ENCODE assay signal across 1 cellular context in the genomic region with DNA sequence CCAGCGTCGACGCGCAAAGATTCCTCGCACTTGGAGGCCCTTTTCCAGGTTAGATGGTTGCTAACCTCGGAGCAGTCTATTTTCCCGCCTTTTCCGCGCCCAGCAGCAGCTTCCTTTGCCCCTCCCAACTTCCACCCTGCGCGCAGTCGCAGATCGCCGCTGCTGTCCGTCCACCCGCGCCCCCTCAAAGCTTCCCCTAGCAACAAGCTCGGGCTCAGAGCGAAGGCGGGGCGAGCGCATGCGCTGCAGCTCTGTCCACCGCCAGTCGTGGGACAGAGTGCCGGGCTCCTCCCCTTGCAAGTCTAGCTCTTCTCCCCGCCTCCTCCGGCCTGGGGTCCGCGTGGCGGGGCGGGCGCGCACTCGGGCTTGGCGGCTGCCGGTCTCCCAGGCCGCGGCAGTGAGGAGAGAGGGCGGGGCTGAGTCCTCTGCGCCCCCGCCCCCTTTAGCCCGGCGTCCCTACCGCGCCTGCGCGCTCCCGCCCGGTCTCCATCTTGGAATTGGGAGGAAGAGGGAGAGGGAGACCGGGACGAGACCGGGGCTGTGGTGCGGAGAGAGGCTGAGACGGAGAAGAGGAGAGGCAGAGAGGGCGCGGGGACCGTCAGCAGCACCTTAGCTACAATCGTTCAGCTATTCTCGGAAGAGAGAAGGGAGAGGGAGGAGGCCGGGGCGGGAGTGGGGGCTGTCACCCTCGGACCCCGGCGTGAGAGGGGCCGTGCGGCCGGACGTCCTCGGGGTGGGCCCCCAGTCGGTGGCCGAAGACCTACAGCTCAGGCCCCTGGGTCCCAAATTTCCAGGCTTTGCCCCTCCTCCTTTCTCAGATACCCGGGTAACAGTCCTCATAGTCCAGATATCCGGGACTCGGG.
A peak's percentile ranks its signal among the peaks of the same experiment; 100 is the strongest.
TF ChIP-seq lines count a peak whose summit lies in the region.

A gene (plus strand): TSS at position 485 of the 863 bp plus-strand sequence. CDS start 3,905 bp downstream, outside the sequence.

TF ChIP-seq in K562, 482 proteins besides CTCF, POLR2A, EP300 and RAD21 (continued from another document and continues in another):
- TF ChIP-seq, protein P1, sequence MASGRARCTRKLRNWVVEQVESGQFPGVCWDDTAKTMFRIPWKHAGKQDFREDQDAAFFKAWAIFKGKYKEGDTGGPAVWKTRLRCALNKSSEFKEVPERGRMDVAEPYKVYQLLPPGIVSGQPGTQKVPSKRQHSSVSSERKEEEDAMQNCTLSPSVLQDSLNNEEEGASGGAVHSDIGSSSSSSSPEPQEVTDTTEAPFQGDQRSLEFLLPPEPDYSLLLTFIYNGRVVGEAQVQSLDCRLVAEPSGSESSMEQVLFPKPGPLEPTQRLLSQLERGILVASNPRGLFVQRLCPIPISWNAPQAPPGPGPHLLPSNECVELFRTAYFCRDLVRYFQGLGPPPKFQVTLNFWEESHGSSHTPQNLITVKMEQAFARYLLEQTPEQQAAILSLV (tag; IDR thresholded peaks at IDR 0.05), result no peak
- TF ChIP-seq XRCC3 (IDR thresholded peaks at IDR 0.05) (no peak), SRSF1 (IDR thresholded peaks at IDR 0.05; ENCODE audit: low read depth, low read length) (no peak), TAF7 (tag; IDR thresholded peaks at IDR 0.05) (0 out of 2 replicates have a peak, but pooled peaks have one; percentile 40), SPI1 (IDR thresholded peaks at IDR 0.05; ENCODE audit: borderline replicate concordance, low read depth, low read length) (peak; percentile 53; the same call in 1 of the 2 replicates), ZEB2 (IDR thresholded peaks at IDR 0.05) (no peak), TBL1XR1 (IDR thresholded peaks at IDR 0.05; ENCODE audit: low read length in 2 of 2) (no peak), HNRNPUL1 (IDR thresholded peaks at IDR 0.05; ENCODE audit: low read length) (no peak), GABPB1 (CRISPR knock-in tag; IDR thresholded peaks at IDR 0.05) (peak; percentile 72), TGIF2 (CRISPR knock-in tag; IDR thresholded peaks at IDR 0.05) (no peak), HMGN3 (IDR thresholded peaks at IDR 0.05; ENCODE audit: borderline replicate concordance, extremely low read depth, insufficient read length, low read depth, low read length) (peak; percentile 91), FOXM1 (IDR thresholded peaks at IDR 0.05; ENCODE audit: low read depth) (no peak), FOXM1 (CRISPR knock-in tag; IDR thresholded peaks at IDR 0.05; ENCODE audit: low read depth) (no peak), JUND (IDR thresholded peaks at IDR 0.05; ENCODE audit: borderline replicate concordance, low read depth, low read length) (no peak), JUND (tag; IDR thresholded peaks at IDR 0.05; ENCODE audit: borderline replicate concordance, low read depth, low read length) (no peak), ETV5 (CRISPR knock-in tag; IDR thresholded peaks at IDR 0.05; ENCODE audit: low read depth) (peak; percentile 68), ERF (CRISPR knock-in tag; IDR thresholded peaks at IDR 0.05) (peak; percentile 66; the same call in 1 of the 2 replicates), PRMT5 (CRISPR knock-in tag; IDR thresholded peaks at IDR 0.05) (no peak), PCBP1 (IDR thresholded peaks at IDR 0.05; ENCODE audit: low read depth, low read length, poor library complexity, severe bottlenecking) (no peak), ADNP (tag; IDR thresholded peaks at IDR 0.05) (no peak), RBM14 (IDR thresholded peaks at IDR 0.05; ENCODE audit: borderline replicate concordance, insufficient read depth, low read depth, low read length) (no peak), RFX7 (CRISPR knock-in tag; IDR thresholded peaks at IDR 0.05) (0 out of 2 replicates have a peak, but pooled peaks have one; percentile 34), ESRRA (IDR thresholded peaks at IDR 0.05; ENCODE audit: borderline replicate concordance, low read depth) (no peak; the same call in 1 of the 2 replicates), XRCC4 (IDR thresholded peaks at IDR 0.05; ENCODE audit: extremely low read depth, insufficient read depth, insufficient read length) (no peak), PHF8 (IDR thresholded peaks at IDR 0.05; ENCODE audit: borderline replicate concordance, low read length) (peak; percentile 87; the same call in 1 of the 2 replicates), SUPT5H (IDR thresholded peaks at IDR 0.05) (peak; percentile 96), ZNF75A (CRISPR knock-in tag; IDR thresholded peaks at IDR 0.05) (no peak), NRF1 (conservative IDR thresholded peaks at IDR 0.05 in 1 of 2, IDR thresholded peaks at IDR 0.05 in 1 of 2) (peak; percentile 100), ZNF274 (IDR thresholded peaks at IDR 0.05; ENCODE audit: borderline replicate concordance, low read depth, low read length) (no peak), CC2D1A (IDR thresholded peaks at IDR 0.05) (no peak), SMAD4 (CRISPR knock-in tag; conservative IDR thresholded peaks at IDR 0.05) (no peak; the same call in none of the 2 replicates), POLR2B (IDR thresholded peaks at IDR 0.05; ENCODE audit: low read depth, partially characterized antibody) (peak; percentile 88), HMG20B (CRISPR knock-in tag; IDR thresholded peaks at IDR 0.05) (no peak), NR1H2 (CRISPR knock-in tag; IDR thresholded peaks at IDR 0.05) (no peak), NFE2 (IDR thresholded peaks at IDR 0.05; ENCODE audit: low read depth) (no peak), MBD2 (IDR thresholded peaks at IDR 0.05; ENCODE audit: borderline replicate concordance, low read depth) (no peak; the same call in 1 of the 2 replicates), PHB (CRISPR knock-in tag; IDR thresholded peaks at IDR 0.05) (0 out of 2 replicates have a peak, but pooled peaks have one; percentile 9), RBFOX2 (IDR thresholded peaks at IDR 0.05; ENCODE audit: low read depth, low read length) (peak; percentile 88)
- TF ChIP-seq, protein P2, sequence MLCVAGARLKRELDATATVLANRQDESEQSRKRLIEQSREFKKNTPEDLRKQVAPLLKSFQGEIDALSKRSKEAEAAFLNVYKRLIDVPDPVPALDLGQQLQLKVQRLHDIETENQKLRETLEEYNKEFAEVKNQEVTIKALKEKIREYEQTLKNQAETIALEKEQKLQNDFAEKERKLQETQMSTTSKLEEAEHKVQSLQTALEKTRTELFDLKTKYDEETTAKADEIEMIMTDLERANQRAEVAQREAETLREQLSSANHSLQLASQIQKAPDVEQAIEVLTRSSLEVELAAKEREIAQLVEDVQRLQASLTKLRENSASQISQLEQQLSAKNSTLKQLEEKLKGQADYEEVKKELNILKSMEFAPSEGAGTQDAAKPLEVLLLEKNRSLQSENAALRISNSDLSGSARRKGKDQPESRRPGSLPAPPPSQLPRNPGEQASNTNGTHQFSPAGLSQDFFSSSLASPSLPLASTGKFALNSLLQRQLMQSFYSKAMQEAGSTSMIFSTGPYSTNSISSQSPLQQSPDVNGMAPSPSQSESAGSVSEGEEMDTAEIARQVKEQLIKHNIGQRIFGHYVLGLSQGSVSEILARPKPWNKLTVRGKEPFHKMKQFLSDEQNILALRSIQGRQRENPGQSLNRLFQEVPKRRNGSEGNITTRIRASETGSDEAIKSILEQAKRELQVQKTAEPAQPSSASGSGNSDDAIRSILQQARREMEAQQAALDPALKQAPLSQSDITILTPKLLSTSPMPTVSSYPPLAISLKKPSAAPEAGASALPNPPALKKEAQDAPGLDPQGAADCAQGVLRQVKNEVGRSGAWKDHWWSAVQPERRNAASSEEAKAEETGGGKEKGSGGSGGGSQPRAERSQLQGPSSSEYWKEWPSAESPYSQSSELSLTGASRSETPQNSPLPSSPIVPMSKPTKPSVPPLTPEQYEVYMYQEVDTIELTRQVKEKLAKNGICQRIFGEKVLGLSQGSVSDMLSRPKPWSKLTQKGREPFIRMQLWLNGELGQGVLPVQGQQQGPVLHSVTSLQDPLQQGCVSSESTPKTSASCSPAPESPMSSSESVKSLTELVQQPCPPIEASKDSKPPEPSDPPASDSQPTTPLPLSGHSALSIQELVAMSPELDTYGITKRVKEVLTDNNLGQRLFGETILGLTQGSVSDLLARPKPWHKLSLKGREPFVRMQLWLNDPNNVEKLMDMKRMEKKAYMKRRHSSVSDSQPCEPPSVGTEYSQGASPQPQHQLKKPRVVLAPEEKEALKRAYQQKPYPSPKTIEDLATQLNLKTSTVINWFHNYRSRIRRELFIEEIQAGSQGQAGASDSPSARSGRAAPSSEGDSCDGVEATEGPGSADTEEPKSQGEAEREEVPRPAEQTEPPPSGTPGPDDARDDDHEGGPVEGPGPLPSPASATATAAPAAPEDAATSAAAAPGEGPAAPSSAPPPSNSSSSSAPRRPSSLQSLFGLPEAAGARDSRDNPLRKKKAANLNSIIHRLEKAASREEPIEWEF (CRISPR knock-in tag; IDR thresholded peaks at IDR 0.05), result no peak
- TF ChIP-seq, protein P3, sequence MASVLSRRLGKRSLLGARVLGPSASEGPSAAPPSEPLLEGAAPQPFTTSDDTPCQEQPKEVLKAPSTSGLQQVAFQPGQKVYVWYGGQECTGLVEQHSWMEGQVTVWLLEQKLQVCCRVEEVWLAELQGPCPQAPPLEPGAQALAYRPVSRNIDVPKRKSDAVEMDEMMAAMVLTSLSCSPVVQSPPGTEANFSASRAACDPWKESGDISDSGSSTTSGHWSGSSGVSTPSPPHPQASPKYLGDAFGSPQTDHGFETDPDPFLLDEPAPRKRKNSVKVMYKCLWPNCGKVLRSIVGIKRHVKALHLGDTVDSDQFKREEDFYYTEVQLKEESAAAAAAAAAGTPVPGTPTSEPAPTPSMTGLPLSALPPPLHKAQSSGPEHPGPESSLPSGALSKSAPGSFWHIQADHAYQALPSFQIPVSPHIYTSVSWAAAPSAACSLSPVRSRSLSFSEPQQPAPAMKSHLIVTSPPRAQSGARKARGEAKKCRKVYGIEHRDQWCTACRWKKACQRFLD (CRISPR knock-in tag; IDR thresholded peaks at IDR 0.05), result peak; percentile 73; the same call in 1 of the 2 replicates
- TF ChIP-seq, protein P4, sequence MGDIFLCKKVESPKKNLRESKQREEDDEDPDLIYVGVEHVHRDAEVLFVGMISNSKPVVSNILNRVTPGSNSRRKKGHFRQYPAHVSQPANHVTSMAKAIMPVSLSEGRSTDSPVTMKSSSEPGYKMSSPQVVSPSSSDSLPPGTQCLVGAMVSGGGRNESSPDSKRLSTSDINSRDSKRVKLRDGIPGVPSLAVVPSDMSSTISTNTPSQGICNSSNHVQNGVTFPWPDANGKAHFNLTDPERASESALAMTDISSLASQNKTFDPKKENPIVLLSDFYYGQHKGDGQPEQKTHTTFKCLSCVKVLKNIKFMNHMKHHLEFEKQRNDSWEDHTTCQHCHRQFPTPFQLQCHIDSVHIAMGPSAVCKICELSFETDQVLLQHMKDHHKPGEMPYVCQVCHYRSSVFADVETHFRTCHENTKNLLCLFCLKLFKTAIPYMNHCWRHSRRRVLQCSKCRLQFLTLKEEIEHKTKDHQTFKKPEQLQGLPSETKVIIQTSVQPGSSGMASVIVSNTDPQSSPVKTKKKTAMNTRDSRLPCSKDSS (IDR thresholded peaks at IDR 0.05; ENCODE audit: low read depth, partially characterized antibody), result no peak
- TF ChIP-seq, protein P5, sequence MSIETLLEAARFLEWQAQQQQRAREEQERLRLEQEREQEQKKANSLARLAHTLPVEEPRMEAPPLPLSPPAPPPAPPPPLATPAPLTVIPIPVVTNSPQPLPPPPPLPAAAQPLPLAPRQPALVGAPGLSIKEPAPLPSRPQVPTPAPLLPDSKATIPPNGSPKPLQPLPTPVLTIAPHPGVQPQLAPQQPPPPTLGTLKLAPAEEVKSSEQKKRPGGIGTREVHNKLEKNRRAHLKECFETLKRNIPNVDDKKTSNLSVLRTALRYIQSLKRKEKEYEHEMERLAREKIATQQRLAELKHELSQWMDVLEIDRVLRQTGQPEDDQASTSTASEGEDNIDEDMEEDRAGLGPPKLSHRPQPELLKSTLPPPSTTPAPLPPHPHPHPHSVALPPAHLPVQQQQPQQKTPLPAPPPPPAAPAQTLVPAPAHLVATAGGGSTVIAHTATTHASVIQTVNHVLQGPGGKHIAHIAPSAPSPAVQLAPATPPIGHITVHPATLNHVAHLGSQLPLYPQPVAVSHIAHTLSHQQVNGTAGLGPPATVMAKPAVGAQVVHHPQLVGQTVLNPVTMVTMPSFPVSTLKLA (conservative IDR thresholded peaks at IDR 0.05), result peak; percentile 84 to 90
- TF ChIP-seq, protein P6, sequence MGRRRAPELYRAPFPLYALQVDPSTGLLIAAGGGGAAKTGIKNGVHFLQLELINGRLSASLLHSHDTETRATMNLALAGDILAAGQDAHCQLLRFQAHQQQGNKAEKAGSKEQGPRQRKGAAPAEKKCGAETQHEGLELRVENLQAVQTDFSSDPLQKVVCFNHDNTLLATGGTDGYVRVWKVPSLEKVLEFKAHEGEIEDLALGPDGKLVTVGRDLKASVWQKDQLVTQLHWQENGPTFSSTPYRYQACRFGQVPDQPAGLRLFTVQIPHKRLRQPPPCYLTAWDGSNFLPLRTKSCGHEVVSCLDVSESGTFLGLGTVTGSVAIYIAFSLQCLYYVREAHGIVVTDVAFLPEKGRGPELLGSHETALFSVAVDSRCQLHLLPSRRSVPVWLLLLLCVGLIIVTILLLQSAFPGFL (CRISPR knock-in tag; IDR thresholded peaks at IDR 0.05), result no peak
- TF ChIP-seq, protein P7, sequence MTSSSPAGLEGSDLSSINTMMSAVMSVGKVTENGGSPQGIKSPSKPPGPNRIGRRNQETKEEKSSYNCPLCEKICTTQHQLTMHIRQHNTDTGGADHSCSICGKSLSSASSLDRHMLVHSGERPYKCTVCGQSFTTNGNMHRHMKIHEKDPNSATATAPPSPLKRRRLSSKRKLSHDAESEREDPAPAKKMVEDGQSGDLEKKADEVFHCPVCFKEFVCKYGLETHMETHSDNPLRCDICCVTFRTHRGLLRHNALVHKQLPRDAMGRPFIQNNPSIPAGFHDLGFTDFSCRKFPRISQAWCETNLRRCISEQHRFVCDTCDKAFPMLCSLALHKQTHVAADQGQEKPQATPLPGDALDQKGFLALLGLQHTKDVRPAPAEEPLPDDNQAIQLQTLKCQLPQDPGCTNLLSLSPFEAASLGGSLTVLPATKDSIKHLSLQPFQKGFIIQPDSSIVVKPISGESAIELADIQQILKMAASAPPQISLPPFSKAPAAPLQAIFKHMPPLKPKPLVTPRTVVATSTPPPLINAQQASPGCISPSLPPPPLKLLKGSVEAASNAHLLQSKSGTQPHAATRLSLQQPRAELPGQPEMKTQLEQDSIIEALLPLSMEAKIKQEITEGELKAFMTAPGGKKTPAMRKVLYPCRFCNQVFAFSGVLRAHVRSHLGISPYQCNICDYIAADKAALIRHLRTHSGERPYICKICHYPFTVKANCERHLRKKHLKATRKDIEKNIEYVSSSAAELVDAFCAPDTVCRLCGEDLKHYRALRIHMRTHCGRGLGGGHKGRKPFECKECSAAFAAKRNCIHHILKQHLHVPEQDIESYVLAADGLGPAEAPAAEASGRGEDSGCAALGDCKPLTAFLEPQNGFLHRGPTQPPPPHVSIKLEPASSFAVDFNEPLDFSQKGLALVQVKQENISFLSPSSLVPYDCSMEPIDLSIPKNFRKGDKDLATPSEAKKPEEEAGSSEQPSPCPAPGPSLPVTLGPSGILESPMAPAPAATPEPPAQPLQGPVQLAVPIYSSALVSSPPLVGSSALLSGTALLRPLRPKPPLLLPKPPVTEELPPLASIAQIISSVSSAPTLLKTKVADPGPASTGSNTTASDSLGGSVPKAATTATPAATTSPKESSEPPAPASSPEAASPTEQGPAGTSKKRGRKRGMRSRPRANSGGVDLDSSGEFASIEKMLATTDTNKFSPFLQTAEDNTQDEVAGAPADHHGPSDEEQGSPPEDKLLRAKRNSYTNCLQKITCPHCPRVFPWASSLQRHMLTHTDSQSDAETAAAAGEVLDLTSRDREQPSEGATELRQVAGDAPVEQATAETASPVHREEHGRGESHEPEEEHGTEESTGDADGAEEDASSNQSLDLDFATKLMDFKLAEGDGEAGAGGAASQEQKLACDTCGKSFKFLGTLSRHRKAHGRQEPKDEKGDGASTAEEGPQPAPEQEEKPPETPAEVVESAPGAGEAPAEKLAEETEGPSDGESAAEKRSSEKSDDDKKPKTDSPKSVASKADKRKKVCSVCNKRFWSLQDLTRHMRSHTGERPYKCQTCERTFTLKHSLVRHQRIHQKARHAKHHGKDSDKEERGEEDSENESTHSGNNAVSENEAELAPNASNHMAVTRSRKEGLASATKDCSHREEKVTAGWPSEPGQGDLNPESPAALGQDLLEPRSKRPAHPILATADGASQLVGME (CRISPR knock-in tag; IDR thresholded peaks at IDR 0.05), result no peak
